17 cellular contexts compared by ENCODE assay signal in the genomic region with DNA sequence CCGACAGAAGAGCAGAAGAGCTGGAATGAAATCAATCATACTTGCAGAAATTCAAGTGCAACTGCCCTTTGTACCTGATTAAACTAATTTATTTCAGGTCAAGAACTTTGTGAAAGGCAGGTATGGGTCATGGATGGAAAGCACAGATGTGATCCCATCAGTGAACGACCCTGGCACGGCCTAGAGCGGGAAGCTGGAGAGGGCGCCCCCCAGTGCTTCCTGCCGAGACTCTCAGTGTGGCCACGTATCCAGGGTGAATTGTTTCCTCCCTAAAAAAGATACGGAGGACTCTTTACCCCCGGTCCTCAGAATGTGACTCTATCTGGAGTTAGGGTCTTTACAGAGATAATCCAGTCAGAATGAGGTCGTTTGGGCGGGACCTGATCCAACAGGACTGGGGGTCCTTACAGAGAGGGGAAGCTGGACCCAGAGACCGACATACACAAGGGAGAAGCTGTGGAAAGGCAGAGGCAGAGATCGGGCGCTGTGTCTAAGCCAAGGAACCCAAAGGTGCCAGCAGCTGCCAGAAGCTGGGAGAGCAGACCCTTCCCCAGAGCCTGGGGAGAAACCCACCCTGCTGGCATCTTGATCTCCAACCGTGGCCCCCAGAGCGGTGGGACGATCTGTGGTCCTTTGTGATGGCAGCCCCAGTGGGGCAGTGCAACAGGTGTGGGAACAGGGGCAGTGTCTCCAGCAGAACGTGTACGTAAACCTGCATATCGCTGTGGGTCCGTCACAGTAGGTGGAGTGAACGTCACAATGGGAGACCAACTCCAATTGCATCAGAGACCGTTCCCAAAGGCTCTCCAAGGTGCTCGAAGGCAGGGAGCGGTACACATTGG.
"Had no signal": no experiment of that assay in that cellular context is flagged by ENCODE, and none has a peak within 500 bp of the region (broad histone marks: within the 10 kb centered on the region; RNA-seq: fewer than 3 reads in every experiment).

No MANE protein-coding gene starts in this region.

- H3K4me3 Mint-ChIP-seq: activated naive CD8-positive, alpha-beta T cell treated with anti-CD3 and anti-CD28 coated beads, Interleukin-2, amount 10 ng/mL, durations not matched to agents 7 days and 5 days; activated T-cell treated with anti-CD3 and anti-CD28 coated beads, Interleukin-2, amount 50 U/mL, for 4 hours; stimulated activated effector memory CD8-positive, alpha-beta T cell treated with anti-CD3 and anti-CD28 coated beads, Interleukin-12 subunit alpha, Interleukin-12 subunit beta, amount 100 ng/mL, for 72 hours had no signal

- H3K9me3 Mint-ChIP-seq: activated naive CD8-positive, alpha-beta T cell treated with anti-CD3 and anti-CD28 coated beads, Interleukin-2, amount 10 ng/mL, durations not matched to agents 7 days and 5 days; activated T-cell treated with anti-CD3 and anti-CD28 coated beads, Interleukin-2, amount 50 U/mL, for 4 hours; stimulated activated effector memory CD8-positive, alpha-beta T cell treated with anti-CD3 and anti-CD28 coated beads, Interleukin-12 subunit alpha, Interleukin-12 subunit beta, amount 100 ng/mL, for 72 hours had no signal

- H2AFZ ChIP-seq: parathyroid adenoma had no signal

- FAIRE-seq: colon, islet of Langerhans had no signal

- H3K4me3 ChIP-seq: heart left ventricle, smooth muscle cell, tibial artery, vagina had no signal

- H3K79me2 ChIP-seq: parathyroid adenoma had no signal

- H3K4me1 ChIP-seq: heart left ventricle, parathyroid adenoma, tibial artery, vagina had no signal

- DNase-seq: activated CD4-positive, alpha-beta T cell treated with anti-CD3 and anti-CD28 coated beads, Interleukin-2, amount 50 U/mL, for 4 hours; activated CD4-positive, CD25-positive, alpha-beta regulatory T cell treated with anti-CD3 and anti-CD28 coated beads, Interleukin-2, amount 50 U/mL, for 72 hours; activated gamma-delta T cell treated with Interleukin-2 at 50 U/mL for 16 hours; activated naive CD8-positive, alpha-beta T cell treated with anti-CD3 and anti-CD28 coated beads, Interleukin-2, amount 10 ng/mL, durations not matched to agents 7 days and 5 days; activated T-cell treated with anti-CD3 and anti-CD28 coated beads, Interleukin-2, amount 50 U/mL, for 4 hours; anterior cingulate cortex; foreskin melanocyte; heart left ventricle; retina; T-helper 2 cell; tibial artery had no signal

- H3K4me1 Mint-ChIP-seq: activated naive CD8-positive, alpha-beta T cell treated with anti-CD3 and anti-CD28 coated beads, Interleukin-2, amount 10 ng/mL, durations not matched to agents 7 days and 5 days; stimulated activated effector memory CD8-positive, alpha-beta T cell treated with anti-CD3 and anti-CD28 coated beads, Interleukin-12 subunit alpha, Interleukin-12 subunit beta, amount 100 ng/mL, for 72 hours had no signal

- H3K27ac Mint-ChIP-seq: activated naive CD8-positive, alpha-beta T cell treated with anti-CD3 and anti-CD28 coated beads, Interleukin-2, amount 10 ng/mL, durations not matched to agents 7 days and 5 days; stimulated activated effector memory CD8-positive, alpha-beta T cell treated with anti-CD3 and anti-CD28 coated beads, Interleukin-12 subunit alpha, Interleukin-12 subunit beta, amount 100 ng/mL, for 72 hours had no signal

- H3K9ac ChIP-seq: parathyroid adenoma had no signal

- H3K27ac ChIP-seq: heart left ventricle, parathyroid adenoma, tibial artery, vagina had no signal

- ATAC-seq: activated T-cell treated with anti-CD3 and anti-CD28 coated beads, Interleukin-2, amount 50 U/mL, for 4 hours; stimulated activated effector memory CD8-positive, alpha-beta T cell treated with anti-CD3 and anti-CD28 coated beads, Interleukin-12 subunit alpha, Interleukin-12 subunit beta, amount 100 ng/mL, for 72 hours had no signal

- H3K27me3 ChIP-seq: heart left ventricle, tibial artery, vagina had no signal

- H3K9me3 ChIP-seq: heart left ventricle, tibial artery, vagina had no signal

- H3K27me3 Mint-ChIP-seq: activated naive CD8-positive, alpha-beta T cell treated with anti-CD3 and anti-CD28 coated beads, Interleukin-2, amount 10 ng/mL, durations not matched to agents 7 days and 5 days had no signal

- H3K4me2 ChIP-seq: smooth muscle cell had no signal
